ENCODE assay signal across 11 cellular contexts in genomic region chr11:85827768-85828639, GRCh38. TPM values are rescaled to one million over a fixed set of nuclear protein-coding genes. Genes with fewer than 3 reads are reported as not detected.
DNase-seq lines count a peak whose midpoint lies in the region; ATAC-seq and TF ChIP-seq lines count a peak whose summit lies in the region.
"Had no signal": no experiment of that assay in that cellular context is flagged by ENCODE, and none has a peak within 500 bp of the region (broad histone marks: within the 10 kb centered on the region; RNA-seq: fewer than 3 reads in every experiment).

No MANE protein-coding gene starts in this region.

- H2AFZ ChIP-seq in osteoblast (ENCODE audit: low read length): no peak overlapping the region

- peak overlapping the region; percentile 76 for H3K27ac Mint-ChIP-seq in Caco-2 (ENCODE audit: unreplicated experiment)

- TF ChIP-seq CTCF in Caco-2 (IDR thresholded peaks at IDR 0.05; ENCODE audit: insufficient read depth in 1 of 2, low read depth in 1 of 2, low read length in 1 of 2, severe bottlenecking in 1 of 2, unreplicated experiment in 1 of 2) (no peak), choroid plexus epithelial cell (conservative IDR thresholded peaks at IDR 0.05; ENCODE audit: low read depth, low read length) (no peak), osteoblast (IDR thresholded peaks at IDR 0.05; ENCODE audit: extremely low read depth, low read depth, low read length) (no peak), GM10248 (IDR thresholded peaks at IDR 0.05; ENCODE audit: control extremely low read depth, extremely low read depth, low read depth, missing control alignments) (no peak)

- no TSS peak for BruUV-seq in Caco-2 (replicated peaks; lab: Mats Ljungman, UMichigan)

- ATAC-seq in GM18520 (IDR thresholded peaks at IDR 0.05; ENCODE audit: unreplicated experiment): no peak

- peak overlapping the region; percentile 88 for H3K27ac ChIP-seq in osteoblast (ENCODE audit: low read depth, low read length)
- H3K27ac ChIP-seq: SK-N-MC had no signal

- no peaks in the 10 kb centered on the region for H3K27me3 ChIP-seq in Caco-2 (replicated peaks; ENCODE audit: control insufficient read depth, insufficient read depth, low read length)
- no peaks in the 10 kb centered on the region for H3K27me3 ChIP-seq in osteoblast (ENCODE audit: insufficient read depth, low read length)

- H3K9me3 Mint-ChIP-seq in Caco-2 (ENCODE audit: unreplicated experiment): no peaks in the 10 kb centered on the region

- peak overlapping the region; percentile 17 for H3K4me3 Mint-ChIP-seq in Caco-2 (ENCODE audit: unreplicated experiment)

- no peak overlapping the region for H3K4me3 ChIP-seq in Caco-2 (ENCODE audit: low read depth, low read length)
- no peak overlapping the region for H3K4me3 ChIP-seq in choroid plexus epithelial cell (ENCODE audit: low read depth, low read length)
- H3K4me3 ChIP-seq in osteoblast (ENCODE audit: insufficient read depth, low read length): peak overlapping the region; percentile 3
- H3K4me3 ChIP-seq: SK-N-MC had no signal

- H3K4me1 ChIP-seq in Caco-2 (peaks cover 58% of the 10 kb centered on the region), osteoblast (ENCODE audit: insufficient read depth, low read length) (peaks cover 22% of the 10 kb centered on the region)

- peak overlapping the region; percentile 62 for H3K4me2 ChIP-seq in osteoblast (ENCODE audit: insufficient read depth, low read length)

- no peaks in the 10 kb centered on the region for H3K27me3 Mint-ChIP-seq in Caco-2 (ENCODE audit: insufficient read depth, unreplicated experiment)

- H3K4me1 Mint-ChIP-seq in Caco-2 (ENCODE audit: low read depth, unreplicated experiment): peaks cover 44% of the 10 kb centered on the region

- H4K20me1 ChIP-seq in osteoblast (ENCODE audit: insufficient read depth, low read length): no peaks in the 10 kb centered on the region

- CTCF ChIA-PET in Caco-2 (lab: Charles Lee): interaction anchor here (2.8 to 3.7 kb wide), 2 partner anchors 18 to 133 kb away, joined by 18 to 46 read pairs; partner anchors contain the start of gene SYTL2
- CTCF ChIA-PET in GM10248 (lab: Yijun Ruan, JAX): interaction anchor here (1.3 kb wide), 1 partner anchor 36 kb away, joined by 3 read pairs; no protein-coding TSS in a partner anchor

- H3K9me3 ChIP-seq in Caco-2 (no peaks in the 10 kb centered on the region), osteoblast (ENCODE audit: low read depth, low read length) (no peaks in the 10 kb centered on the region)

- intact Hi-C loops in Caco-2 (cut with micrococcal nuclease; ENCODE audit: unreplicated experiment): no loop called here

- no peaks in the 10 kb centered on the region for H3K36me3 Mint-ChIP-seq in Caco-2 (ENCODE audit: insufficient read depth, unreplicated experiment)

- DNase-seq in Caco-2: peak in 1 of 2 experiments; percentile 54
- DNase-seq in NCI-H526 (lab: John Stamatoyannopoulos, UW): peak; percentile 58 to 64
- DNase-seq in choroid plexus epithelial cell (ENCODE audit: low read depth): peak; percentile 87
- peak; percentile 90 for DNase-seq in osteoblast (ENCODE audit: insufficient read length, low spot score, missing footprints)
- DNase-seq in cerebellar cortex (ENCODE audit: low spot score): no peak
- DNase-seq in islet precursor cell: no peak
- DNase-seq in GM10248 (ENCODE audit: extremely low spot score): no peak
- DNase-seq: left cardiac atrium had no signal

- POLR2A ChIA-PET in Caco-2 (lab: Charles Lee) (no interaction called here), GM10248 (lab: Yijun Ruan, JAX) (no interaction called here)

- H3K36me3 ChIP-seq in Caco-2 (ENCODE audit: control insufficient read depth, insufficient read depth, low read length): no peaks in the 10 kb centered on the region
- H3K36me3 ChIP-seq in osteoblast (ENCODE audit: insufficient read depth, low read length): no peaks in the 10 kb centered on the region

- no peaks in the 10 kb centered on the region for H3K79me2 ChIP-seq in osteoblast (ENCODE audit: insufficient read depth, low read length)

RNA-seq across cellular contexts. Expression of gene SYTL2, which starts 17.1 kb away (rescaled TPM):
- total RNA-seq in Caco-2 (2022): 110 and 156 TPM in 2 replicates
- total RNA-seq in osteoblast: 19.4 and 19.9 TPM in 2 replicates

RNA-seq across cellular contexts. Expression of gene CCDC83, which starts 27.2 kb away (rescaled TPM):
- total RNA-seq in Caco-2 (2022): not detected in 2 replicates
- not detected in 2 replicates for total RNA-seq in osteoblast
- total RNA-seq: left cardiac atrium, temporal lobe had no signal

Comparison
In these comparisons a context has a peak if more than half of its experiments do, and no peak if none do; other contexts are left out.
1. DNase-seq: peak in NCI-H526 (2 of 2), choroid plexus epithelial cell (single experiment) and osteoblast (single experiment); none in cerebellar cortex (single experiment), islet precursor cell (single experiment) and GM10248 (single experiment).